ENCODE assay signal across 11 cellular contexts in genomic region chr16:57639172-57639571, GRCh38. TPM values are rescaled to one million over a fixed set of nuclear protein-coding genes. Genes with fewer than 3 reads are reported as not detected.
DNase-seq lines count a peak whose midpoint lies in the region; FAIRE-seq and TF ChIP-seq lines count a peak whose summit lies in the region.
"Had no signal": no experiment of that assay in that cellular context is flagged by ENCODE, and none has a peak within 500 bp of the region (broad histone marks: within the 10 kb centered on the region; RNA-seq: fewer than 3 reads in every experiment).

No MANE protein-coding gene starts in this region.

- FAIRE-seq in frontal cortex (lab: Jason Lieb, UNC) = no peak

- no peaks in the 10 kb centered on the region for H3K9me3 ChIP-seq in ovary

- intact Hi-C loops in ovary (cut with DNase I) = no loop called here

- TF ChIP-seq EP300 in ovary (IDR thresholded peaks at IDR 0.05) = no peak

- H3K36me3 ChIP-seq in ovary = no peaks in the 10 kb centered on the region

- no peak overlapping the region for H3K27ac ChIP-seq in ovary

- no peak for TF ChIP-seq CTCF in GM12865 (IDR thresholded peaks at IDR 0.05; ENCODE audit: insufficient read depth, low read depth, low read length, missing control alignments)
- no peak for TF ChIP-seq CTCF in ovary (IDR thresholded peaks at IDR 0.05)

- no peaks in the 10 kb centered on the region for H3K4me1 ChIP-seq in ovary (ENCODE audit: insufficient read depth)

- 10 to 33% (median 16%) methylated on average over 14 of the region's 14 CpGs for WGBS in ovary, 3 donors

- peak; percentile 30 for DNase-seq in GM12865 (ENCODE audit: low read depth)
- DNase-seq in NCI-H345 (lab: John Stamatoyannopoulos, UW) = peak; percentile 70
- peak; percentile 61 to 88 for DNase-seq in frontal cortex (ENCODE audit: low spot score in 2 of 2)
- DNase-seq in ovary = peak in 3 of 5 donors; percentile 30 to 57 (median 35)
- no peak for DNase-seq in UCSD-AML1 (lab: John Stamatoyannopoulos, UW; ENCODE audit: unreplicated experiment)
- no peak for DNase-seq in SKM-1 treated with dmso at 0.1 percent for 144 hours (lab: John Stamatoyannopoulos, UW; ENCODE audit: unreplicated experiment)
- no peak for DNase-seq in NK-92 (lab: John Stamatoyannopoulos, UW; ENCODE audit: unreplicated experiment)
- DNase-seq in stimulated activated CD4-positive, alpha-beta T cell treated with anti-CD3 and anti-CD28 coated beads, Interleukin-2, amount 100 ng/mL, for 48 hours = no peak
- DNase-seq: activated T-cell treated with anti-CD3 and anti-CD28 coated beads, Interleukin-2, amount 50 U/mL, for 72 hours; left colon had no signal

- TF ChIP-seq POLR2A in ovary (IDR thresholded peaks at IDR 0.05) = no peak

- H3K27me3 ChIP-seq in ovary = no peaks in the 10 kb centered on the region

- H3K4me3 ChIP-seq in GM12865 (ENCODE audit: low read depth, low read length) = no peak overlapping the region
- H3K4me3 ChIP-seq in ovary = no peak overlapping the region

RNA-seq across cellular contexts. Expression of gene ADGRG1, which starts 10.7 kb away (rescaled TPM):
- total RNA-seq in frontal cortex = 19.6 TPM
- total RNA-seq in ovary = 10 to 100 TPM in 4 of 7 donors, 1 to 10 TPM in 3; 6.2 to 54.0 (median 20.4) TPM
- 1 to 10 TPM; 6.9 to 9.1 TPM for polyA plus RNA-seq in ovary

RNA-seq across cellular contexts. Expression of gene ADGRG3, which starts 28.9 kb away (rescaled TPM):
- total RNA-seq in frontal cortex (not detected), ovary (1 to 10 TPM in 3 of 7 donors, under 1 TPM in 4; 0.40 to 1.7 (median 0.92) TPM)
- polyA plus RNA-seq in ovary = 1 to 10 TPM in 1 of 2 donors, under 1 TPM in 1; 0.88 to 1.2 TPM
- total RNA-seq: LHCN-M2 had no signal

RNA-seq across cellular contexts. Expression of gene DRC7, which starts 55.4 kb away (rescaled TPM):
- total RNA-seq in frontal cortex = under 0.01 TPM
- total RNA-seq in ovary = 10 to 100 TPM in 1 of 7 donors, 1 to 10 TPM in 1, under 1 TPM in 3, not detected in 2; 0.36 to 12.5 (median 0.84) TPM
- under 1 TPM in 1 of 2 donors, not detected in 1; 0.07 TPM for polyA plus RNA-seq in ovary
- total RNA-seq: left colon, LHCN-M2 had no signal

Comparison
In these comparisons a context has a peak if more than half of its experiments do, and no peak if none do; other contexts are left out.
1. DNase-seq: peak in GM12865 (single experiment), NCI-H345 (single experiment), frontal cortex (2 of 2) and ovary (3 of 5); none in UCSD-AML1 (single experiment), SKM-1 treated with dmso at 0.1 percent for 144 hours (single experiment), NK-92 (single experiment) and stimulated activated CD4-positive, alpha-beta T cell treated with anti-CD3 and anti-CD28 coated beads, Interleukin-2, amount 100 ng/mL, for 48 hours (0 of 2).